1 cellular context compared by ENCODE assay signal in genomic region chr1:202276081-202276715, GRCh38.
TF ChIP-seq lines count a peak whose summit lies in the region.

No MANE protein-coding gene starts in this region.

TF ChIP-seq in K562, 482 proteins besides CTCF, POLR2A, EP300 and RAD21 (continued from another document):
- TF ChIP-seq MGA (IDR thresholded peaks at IDR 0.05): no peak
- no peak for TF ChIP-seq ZFP30 (CRISPR knock-in tag; IDR thresholded peaks at IDR 0.05; ENCODE audit: borderline replicate concordance)
- TF ChIP-seq, protein P1, sequence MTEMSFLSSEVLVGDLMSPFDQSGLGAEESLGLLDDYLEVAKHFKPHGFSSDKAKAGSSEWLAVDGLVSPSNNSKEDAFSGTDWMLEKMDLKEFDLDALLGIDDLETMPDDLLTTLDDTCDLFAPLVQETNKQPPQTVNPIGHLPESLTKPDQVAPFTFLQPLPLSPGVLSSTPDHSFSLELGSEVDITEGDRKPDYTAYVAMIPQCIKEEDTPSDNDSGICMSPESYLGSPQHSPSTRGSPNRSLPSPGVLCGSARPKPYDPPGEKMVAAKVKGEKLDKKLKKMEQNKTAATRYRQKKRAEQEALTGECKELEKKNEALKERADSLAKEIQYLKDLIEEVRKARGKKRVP (CRISPR knock-in tag; IDR thresholded peaks at IDR 0.05): no peak
